ENCODE assay signal across 8 cellular contexts in the genomic region with DNA sequence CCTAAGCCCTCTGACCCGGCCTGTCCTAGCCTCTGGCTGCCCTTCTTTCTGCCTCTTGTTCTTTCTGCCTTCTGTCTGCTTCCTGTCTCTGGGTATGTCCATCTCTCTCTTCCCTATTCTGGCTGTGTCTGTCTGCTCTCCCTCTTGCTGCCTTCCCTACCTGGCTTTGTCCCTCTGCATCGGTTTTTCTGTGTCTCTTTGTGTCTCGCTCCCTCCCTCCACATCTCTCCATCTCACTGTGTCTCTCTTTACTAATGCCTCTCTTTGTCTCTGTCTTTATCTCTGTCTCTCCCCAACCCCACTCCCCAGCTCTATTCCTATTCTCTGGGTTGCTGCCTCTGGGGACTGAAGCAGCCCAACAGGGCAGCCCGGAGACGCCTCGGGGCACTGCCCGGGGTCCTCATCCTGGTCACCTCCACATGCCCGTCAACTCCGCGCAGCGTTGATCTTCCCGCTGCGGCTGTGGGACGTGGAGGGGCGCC. TPM values are rescaled to one million over a fixed set of nuclear protein-coding genes. Genes with fewer than 3 reads are reported as not detected.
DNase-seq lines count a peak whose midpoint lies in the region; ATAC-seq and TF ChIP-seq lines count a peak whose summit lies in the region.

No MANE protein-coding gene starts in this region.

- ATAC-seq in HG03108 (IDR thresholded peaks at IDR 0.05; ENCODE audit: unreplicated experiment), result no peak

- intact Hi-C loops in colonic mucosa (cut with DNase I), result loop anchor here (2.0 kb wide), 1 partner anchor 27 kb away; no protein-coding TSS in a partner anchor

- no peaks in the 10 kb centered on the region for H3K9me3 ChIP-seq in colonic mucosa
- H3K9me3 ChIP-seq in neutrophil, result no peaks in the 10 kb centered on the region

- peak; percentile 60 to 83 (median 82) for DNase-seq in NCI-H1417 (lab: John Stamatoyannopoulos, UW)
- DNase-seq in NCI-H1417 treated with DMSO at 0.1 percent for 48 hours (lab: John Stamatoyannopoulos, UW), result no peak
- peak; percentile 42 for DNase-seq in NCI-H345 treated with DMSO at 0.1 percent for 48 hours (lab: John Stamatoyannopoulos, UW; ENCODE audit: unreplicated experiment)
- no peak for DNase-seq in colonic mucosa
- no peak for DNase-seq in activated effector memory CD4-positive, alpha-beta T cell treated with Interleukin-2 at 50 U/mL for 16 hours
- DNase-seq in GM03348 (ENCODE audit: low spot score), result no peak

- H3K27ac ChIP-seq in colonic mucosa (no peak overlapping the region), neutrophil (no peak overlapping the region)

- H3K36me3 ChIP-seq in colonic mucosa (no peaks in the 10 kb centered on the region), neutrophil (no peaks in the 10 kb centered on the region)

- H3K9ac ChIP-seq in colonic mucosa (ENCODE audit: low read depth in 2 of 2, low read length in 2 of 2), result peak overlapping the region in 1 of 2 donors; percentile 47

- TF ChIP-seq CTCF in colonic mucosa (IDR thresholded peaks at IDR 0.05), result no peak
- TF ChIP-seq CTCF in neutrophil (IDR thresholded peaks at IDR 0.05), result no peak

- H3K27me3 ChIP-seq in colonic mucosa (peaks cover 74% of the 10 kb centered on the region), neutrophil (peaks cover 100% of the 10 kb centered on the region)

- H3K4me3 ChIP-seq in colonic mucosa, result peak overlapping the region; percentile 32
- peak overlapping the region; percentile 54 to 66 for H3K4me3 ChIP-seq in neutrophil (ENCODE audit: low read depth in 1 of 2, low read length in 1 of 2)

- H3K4me1 ChIP-seq in colonic mucosa, result peaks cover 39% of the 10 kb centered on the region
- H3K4me1 ChIP-seq in neutrophil (ENCODE audit: control insufficient read depth in 1 of 2, insufficient read depth in 1 of 2, low read depth in 1 of 2, low read length in 1 of 2), result peaks cover 53 to 69% of the 10 kb centered on the region in 2 experiments

RNA-seq across cellular contexts. Expression of a gene that starts 10.1 kb away (rescaled TPM):
- total RNA-seq in colonic mucosa, result 100 to 1,000 TPM in 1 of 2 donors, 10 to 100 TPM in 1; 69.4 to 160 TPM

RNA-seq across cellular contexts. Expression of a gene that starts 11.4 kb away (rescaled TPM):
- total RNA-seq in colonic mucosa, result 1 to 10 TPM; 1.9 to 2.7 TPM

RNA-seq across cellular contexts. Expression of a gene that starts 23.0 kb away (rescaled TPM):
- under 1 TPM in 1 of 2 donors, not detected in 1; 0.27 TPM for total RNA-seq in colonic mucosa

Comparison
In these comparisons a context has a peak if more than half of its experiments do, and no peak if none do; other contexts are left out.
1. DNase-seq: peak in NCI-H1417 (3 of 3) and NCI-H345 treated with DMSO at 0.1 percent for 48 hours (single experiment); none in NCI-H1417 treated with DMSO at 0.1 percent for 48 hours (single experiment), colonic mucosa (single experiment), activated effector memory CD4-positive, alpha-beta T cell treated with Interleukin-2 at 50 U/mL for 16 hours (single experiment) and GM03348 (single experiment).